ENCODE assay signal across 29 cellular contexts in genomic region chr11:11332141-11332710, GRCh38. TPM values are rescaled to one million over a fixed set of nuclear protein-coding genes. Genes with fewer than 3 reads are reported as not detected.
A peak's percentile ranks its signal among the peaks of the same experiment; 100 is the strongest.
DNase-seq lines count a peak whose midpoint lies in the region; ATAC-seq, FAIRE-seq and TF ChIP-seq lines count a peak whose summit lies in the region.
"Had no signal": no experiment of that assay in that cellular context is flagged by ENCODE, and none has a peak within 500 bp of the region (broad histone marks: within the 10 kb centered on the region; RNA-seq: fewer than 3 reads in every experiment).

No MANE protein-coding gene starts in this region.

- no peaks in the 10 kb centered on the region for H3K9me2 ChIP-seq in GM23338 (ENCODE audit: insufficient read depth)

- H3K4me3 ChIP-seq in GM23338 (no peak overlapping the region), bronchial epithelial cell (ENCODE audit: low read depth, low read length) (no peak overlapping the region)
- H3K4me3 ChIP-seq: A549, K562, MG63, PC-9 had no signal

- H3K36me3 Mint-ChIP-seq in GM23338 (ENCODE audit: low read depth) (no peaks in the 10 kb centered on the region), type B pancreatic cell (peaks cover 4% of the 10 kb centered on the region)
- no peaks in the 10 kb centered on the region for H3K36me3 Mint-ChIP-seq in activated T-cell treated with anti-CD3 and anti-CD28 coated beads, Interleukin-2, amount 50 U/mL, for 24 hours (ENCODE audit: low read depth)
- H3K36me3 Mint-ChIP-seq: immature natural killer cell; stimulated activated memory B cell treated with anti-CD40 and anti-IgM and Interleukin-4, amounts not matched to agents 10 μg/mL and 1 μg/mL and 100 μg/mL, for 72 hours had no signal

- no peak overlapping the region for H3K4me2 ChIP-seq in GM23338
- H3K4me2 ChIP-seq: A549, PC-9 had no signal

- H3K36me3 ChIP-seq in GM23338 (ENCODE audit: insufficient read depth): no peaks in the 10 kb centered on the region
- H3K36me3 ChIP-seq in bronchial epithelial cell (ENCODE audit: control insufficient read depth, insufficient read depth, low read length): peaks cover 12% of the 10 kb centered on the region
- H3K36me3 ChIP-seq: brain microvascular endothelial cell, MG63 had no signal

- no peaks in the 10 kb centered on the region for H3K4me1 ChIP-seq in GM23338 (ENCODE audit: insufficient read depth)
- H3K4me1 ChIP-seq: A549 had no signal

- H3K4me1 Mint-ChIP-seq in GM23338 (peaks cover 12% of the 10 kb centered on the region), type B pancreatic cell (ENCODE audit: unreplicated experiment) (peaks cover 18% of the 10 kb centered on the region)
- H3K4me1 Mint-ChIP-seq in activated T-cell treated with anti-CD3 and anti-CD28 coated beads, Interleukin-2, amount 50 U/mL, for 24 hours (ENCODE audit: low read depth): no peaks in the 10 kb centered on the region
- H3K4me1 Mint-ChIP-seq: immature natural killer cell; stimulated activated memory B cell treated with anti-CD40 and anti-IgM and Interleukin-4, amounts not matched to agents 10 μg/mL and 1 μg/mL and 100 μg/mL, for 72 hours had no signal

- H3K4me3 Mint-ChIP-seq in GM23338 (no peak overlapping the region), type B pancreatic cell (no peak overlapping the region)
- H3K4me3 Mint-ChIP-seq in activated T-cell treated with anti-CD3 and anti-CD28 coated beads, Interleukin-2, amount 50 U/mL, for 24 hours: no peak overlapping the region
- H3K4me3 Mint-ChIP-seq: immature natural killer cell; nephron progenitor cell; stimulated activated memory B cell treated with anti-CD40 and anti-IgM and Interleukin-4, amounts not matched to agents 10 μg/mL and 1 μg/mL and 100 μg/mL, for 72 hours had no signal

- FAIRE-seq in bronchial epithelial cell (lab: Jason Lieb, UNC): no peak
- FAIRE-seq: A549, H1, HTR-8/SVneo, K562 had no signal

- peak; percentile 53; the same call in 2 of the 3 replicates for ATAC-seq in GM23338
- ATAC-seq: A549; activated naive CD4-positive, alpha-beta T cell treated with anti-CD3 and anti-CD28 coated beads, Interleukin-2, amount 50 U/mL, for 72 hours; K562; left colon; stimulated activated memory B cell treated with anti-CD40 and anti-IgM and Interleukin-4, amounts not matched to agents 10 μg/mL and 1 μg/mL and 100 μg/mL, for 72 hours had no signal

- DNase-seq in COLO668 (lab: John Stamatoyannopoulos, UW; ENCODE audit: unreplicated experiment) (peak; percentile 60), GM23338 (ENCODE audit: low spot score) (peak; percentile 1), NCI-H226 (peak; percentile 29), bronchial epithelial cell (ENCODE audit: low read depth) (peak; percentile 29), dermis blood vessel endothelial cell (no peak), type B pancreatic cell (ENCODE audit: extremely low spot score, unreplicated experiment) (no peak), NCI-H2081 (lab: John Stamatoyannopoulos, UW) (no peak)
- DNase-seq in activated T-cell treated with anti-CD3 and anti-CD28 coated beads, Interleukin-2, amount 50 U/mL, for 24 hours: no peak
- DNase-seq: activated CD4-positive, alpha-beta T cell treated with anti-CD3 and anti-CD28 coated beads for 48 hours; amygdala; brain microvascular endothelial cell; Calu3; hippocampal formation; immature natural killer cell; left colon; MG63; NCI-H1105; NCI-H2171; nephron progenitor cell; PC-9; SHP77 treated with DMSO at 0.1 percent for 48 hours; substantia nigra had no signal

- no peaks in the 10 kb centered on the region for H4K20me1 ChIP-seq in GM23338 (replicated peaks; ENCODE audit: insufficient read depth)

- peaks cover 4% of the 10 kb centered on the region for H3K27me3 Mint-ChIP-seq in GM23338 (ENCODE audit: insufficient read depth, low read depth, poor library complexity)
- no peaks in the 10 kb centered on the region for H3K27me3 Mint-ChIP-seq in activated T-cell treated with anti-CD3 and anti-CD28 coated beads, Interleukin-2, amount 50 U/mL, for 24 hours
- no peaks in the 10 kb centered on the region for H3K27me3 Mint-ChIP-seq in type B pancreatic cell

- no peaks in the 10 kb centered on the region for H3K79me2 ChIP-seq in GM23338 (replicated peaks; ENCODE audit: insufficient read depth)

- H3K9me3 Mint-ChIP-seq in GM23338: no peaks in the 10 kb centered on the region
- no peaks in the 10 kb centered on the region for H3K9me3 Mint-ChIP-seq in activated T-cell treated with anti-CD3 and anti-CD28 coated beads, Interleukin-2, amount 50 U/mL, for 24 hours
- H3K9me3 Mint-ChIP-seq in type B pancreatic cell: no peaks in the 10 kb centered on the region
- H3K9me3 Mint-ChIP-seq: activated naive CD4-positive, alpha-beta T cell treated with anti-CD3 and anti-CD28 coated beads, Interleukin-2, amount 50 U/mL, for 72 hours; nephron progenitor cell; stimulated activated memory B cell treated with anti-CD40 and anti-IgM and Interleukin-4, amounts not matched to agents 10 μg/mL and 1 μg/mL and 100 μg/mL, for 72 hours had no signal

- H3K27ac ChIP-seq in GM23338 (ENCODE audit: low read depth): no peak overlapping the region
- H3K27ac ChIP-seq: A549, brain microvascular endothelial cell, PC-9, VCaP had no signal

- TF ChIP-seq CTCF in GM23338 (conservative IDR thresholded peaks at IDR 0.05; ENCODE audit: low read depth in 2 of 2) (no peak), bronchial epithelial cell (IDR thresholded peaks at IDR 0.05; ENCODE audit: insufficient read depth, low read length, severe bottlenecking) (no peak), type B pancreatic cell (conservative IDR thresholded peaks at IDR 0.05) (no peak)

- no peak overlapping the region for H3K27ac Mint-ChIP-seq in GM23338
- H3K27ac Mint-ChIP-seq in activated T-cell treated with anti-CD3 and anti-CD28 coated beads, Interleukin-2, amount 50 U/mL, for 24 hours: no peak overlapping the region
- no peak overlapping the region for H3K27ac Mint-ChIP-seq in type B pancreatic cell
- H3K27ac Mint-ChIP-seq: activated naive CD4-positive, alpha-beta T cell treated with anti-CD3 and anti-CD28 coated beads, Interleukin-2, amount 50 U/mL, for 72 hours; immature natural killer cell; nephron progenitor cell; stimulated activated memory B cell treated with anti-CD40 and anti-IgM and Interleukin-4, amounts not matched to agents 10 μg/mL and 1 μg/mL and 100 μg/mL, for 72 hours had no signal

- H3K27me3 ChIP-seq in GM23338 (ENCODE audit: insufficient read depth) (no peaks in the 10 kb centered on the region), bronchial epithelial cell (ENCODE audit: control insufficient read depth, insufficient read depth, low read length) (no peaks in the 10 kb centered on the region)
- H3K27me3 ChIP-seq: MG63 had no signal

- H3F3A ChIP-seq in GM23338 (replicated peaks; ENCODE audit: low read depth): no peaks in the 10 kb centered on the region

- H2AFZ ChIP-seq in GM23338: no peak overlapping the region
- H2AFZ ChIP-seq: PC-9 had no signal

RNA-seq across cellular contexts. Expression of gene CSNK2A3, which starts 20.8 kb away (rescaled TPM):
- 4.1 and 4.8 TPM in 2 replicates for total RNA-seq in GM23338 (2014; rRNA removed; shearing (Covaris generic))
- 0.33 and 0.91 TPM in 2 replicates for polyA plus RNA-seq in GM23338 (2016; fragmentation: Nextera tagmentation; extraction: Ambion mirVana)
- 2.1 and 2.8 TPM in 2 replicates for total RNA-seq in bronchial epithelial cell
- 4.3 and 7.1 TPM in 2 replicates for total RNA-seq in dermis blood vessel endothelial cell
- total RNA-seq in type B pancreatic cell (ENCODE audit: low replicate concordance): 0.69 and 0.75 TPM in 2 replicates

Comparison
In these comparisons a context has a peak if more than half of its experiments do, and no peak if none do; other contexts are left out.
1. DNase-seq: peak in COLO668 (single experiment), GM23338 (single experiment), NCI-H226 (single experiment) and bronchial epithelial cell (single experiment); none in activated T-cell treated with anti-CD3 and anti-CD28 coated beads, Interleukin-2, amount 50 U/mL, for 24 hours (single experiment), dermis blood vessel endothelial cell (single experiment), type B pancreatic cell (single experiment) and NCI-H2081 (0 of 2).